ENCODE assay signal across 8 cellular contexts in the genomic region with DNA sequence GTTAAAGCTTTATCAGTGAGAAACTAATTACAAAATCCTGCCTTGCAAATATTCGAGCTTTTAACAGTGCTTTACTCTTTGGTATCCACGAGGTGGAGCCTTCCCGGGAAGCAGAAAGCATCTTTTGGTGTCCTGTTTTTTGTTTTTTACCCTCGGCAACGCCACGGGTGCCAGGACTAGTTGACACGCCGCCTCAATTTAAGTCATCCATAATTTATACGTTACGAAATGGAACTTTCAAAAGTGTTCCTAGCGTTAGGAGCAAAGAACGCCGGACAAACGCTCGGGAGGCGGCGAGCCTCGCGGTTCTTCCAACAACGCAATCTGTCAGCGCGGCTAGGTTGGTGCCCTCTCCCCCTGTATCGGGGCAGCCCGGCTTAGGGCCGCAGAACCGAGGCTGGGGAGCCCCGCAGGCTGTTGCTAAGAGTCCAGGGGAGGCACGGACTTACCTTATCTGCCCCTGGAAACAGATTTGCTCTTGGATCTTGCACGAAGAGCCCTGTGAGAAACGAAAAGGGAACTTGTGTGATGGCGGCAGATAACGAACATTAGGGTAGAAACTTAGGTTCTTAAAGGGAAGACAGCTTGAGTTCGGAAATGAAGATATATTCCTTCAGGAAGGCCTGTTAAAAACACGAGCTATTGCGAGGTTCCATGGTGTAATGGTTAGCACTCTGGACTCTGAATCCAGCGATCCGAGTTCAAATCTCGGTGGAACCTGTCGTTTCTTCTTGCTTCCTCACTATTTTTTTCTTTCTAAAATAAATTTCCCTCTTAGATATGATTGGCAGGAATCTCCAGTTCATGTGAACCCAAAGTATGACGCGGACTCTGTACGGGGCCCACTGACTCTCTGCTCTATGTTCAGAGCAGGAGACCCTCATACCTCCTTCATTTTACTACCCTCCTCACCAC. TPM values are rescaled to one million over a fixed set of nuclear protein-coding genes. Genes with fewer than 3 reads are reported as not detected.
DNase-seq lines count a peak whose midpoint lies in the region; ATAC-seq and TF ChIP-seq lines count a peak whose summit lies in the region.

No MANE protein-coding gene starts in this region.

- ATAC-seq in HG02588 (IDR thresholded peaks at IDR 0.05; ENCODE audit: unreplicated experiment), result peak; percentile 65
- ATAC-seq in sciatic nerve, result peak; percentile 98

- intact Hi-C loops in sciatic nerve (cut with DNase I), result no loop called here

- H3K9me3 Mint-ChIP-seq in brain, result peaks cover 0 to 3% (median 0%) of the 10 kb centered on the region in 5 experiments

- H3K4me3 Mint-ChIP-seq in brain, result peak overlapping the region; percentile 84 to 91 (median 89)

- H3K27ac Mint-ChIP-seq in brain, result peak overlapping the region; percentile 47 to 88 (median 82)

- DNase-seq in GM10266 (ENCODE audit: extremely low spot score) (peak; percentile 68), NCI-H146 (lab: John Stamatoyannopoulos, UW) (peak; percentile 72), T-helper 9 cell (peak; percentile 36), sciatic nerve (ENCODE audit: low spot score) (peak; percentile 71), NCI-H187 treated with DMSO at 0.1 percent for 48 hours (lab: John Stamatoyannopoulos, UW) (no peak)

- peaks cover 15% of the 10 kb centered on the region for H3K4me1 Mint-ChIP-seq in brain

- peaks cover 51% of the 10 kb centered on the region for H3K27me3 Mint-ChIP-seq in brain

- peak overlapping the region; percentile 94 for H3K4me3 ChIP-seq in iPS-11a (ENCODE audit: low read depth, low read length)

- no peaks in the 10 kb centered on the region for H3K36me3 Mint-ChIP-seq in brain

- TF ChIP-seq CTCF in GM10266 (IDR thresholded peaks at IDR 0.05; ENCODE audit: control insufficient read depth, insufficient read depth, low read depth, missing control alignments) (peak; percentile 66), brain (conservative IDR thresholded peaks at IDR 0.05) (peak; percentile 93 to 96)

RNA-seq across cellular contexts. Expression of a gene that starts 46.2 kb away (rescaled TPM):
- polyA plus RNA-seq in brain (ENCODE audit: insufficient read depth, low read depth, low replicate concordance), result 6.2 TPM
- total RNA-seq in sciatic nerve, result 10.6 TPM
